In genomic region chr4:4391866-4392265, GRCh38 we compare ENCODE assay signal across 14 cellular contexts. TPM values are rescaled to one million over a fixed set of nuclear protein-coding genes. Genes with fewer than 3 reads are reported as not detected.
DNase-seq lines count a peak whose midpoint lies in the region; ATAC-seq, FAIRE-seq and TF ChIP-seq lines count a peak whose summit lies in the region.
"Had no signal": no experiment of that assay in that cellular context is flagged by ENCODE, and none has a peak within 500 bp of the region (broad histone marks: within the 10 kb centered on the region; RNA-seq: fewer than 3 reads in every experiment).

No MANE protein-coding gene starts in this region.

- no peak overlapping the region for H3K56ac ChIP-seq in H1 (replicated peaks; ENCODE audit: insufficient read length, low read depth, low read length)

- H2BK5ac ChIP-seq in H1 (ENCODE audit: low read depth, low read length): no peak overlapping the region

- peaks cover 9% of the 10 kb centered on the region; the same call in 1 of the 2 replicates for H3K23me2 ChIP-seq in H1 (ENCODE audit: low read depth, low read length)

- no peak overlapping the region for H2AFZ ChIP-seq in HepG2 (ENCODE audit: low read length)
- no peak overlapping the region for H2AFZ ChIP-seq in H1 (ENCODE audit: low read length)
- H2AFZ ChIP-seq in neural progenitor cell (replicated peaks): no peak overlapping the region

- no peak overlapping the region for H3K14ac ChIP-seq in H1 (ENCODE audit: insufficient read length)

- BruUV-seq in HepG2 (replicated peaks; lab: Mats Ljungman, UMichigan): no TSS peak

- DNase-seq in HepG2 (ENCODE audit: low spot score) (no peak), right lobe of liver (no peak), H1 (ENCODE audit: low read depth in 1 of 2, low spot score in 2 of 2) (no peak), neural progenitor cell (ENCODE audit: low spot score) (no peak), NCI-H187 treated with DMSO at 0.1 percent for 48 hours (lab: John Stamatoyannopoulos, UW) (no peak), activated gamma-delta T cell treated with Interleukin-2 at 50 U/mL for 16 hours (no peak), NCI-H187 (lab: John Stamatoyannopoulos, UW) (no peak)
- DNase-seq: 8988T; AML-193; CD4-positive, CD25-positive, alpha-beta regulatory T cell; DMS53; H7 had no signal

- H2BK120ac ChIP-seq in H1 (replicated peaks; ENCODE audit: low read depth, low read length): no peak overlapping the region

- H3K27ac Mint-ChIP-seq in neural progenitor cell: peak overlapping the region; percentile 67
- H3K27ac Mint-ChIP-seq: CD4-positive, CD25-positive, alpha-beta regulatory T cell had no signal

- H3K4ac ChIP-seq in H1 (replicated peaks; ENCODE audit: insufficient read length, low read depth, low read length): no peak overlapping the region

- H3K18ac ChIP-seq in H1 (ENCODE audit: extremely low read depth, low read length): no peak overlapping the region

- H3K4me3 Mint-ChIP-seq in neural progenitor cell: no peak overlapping the region
- H3K4me3 Mint-ChIP-seq: CD4-positive, CD25-positive, alpha-beta regulatory T cell had no signal

- H3K79me2 ChIP-seq in HepG2 (ENCODE audit: insufficient read depth, low read length) (no peaks in the 10 kb centered on the region), H1 (ENCODE audit: control insufficient read depth in 1 of 2, insufficient read depth in 2 of 2, low read length in 2 of 2) (no peaks in the 10 kb centered on the region), neural progenitor cell (ENCODE audit: low read depth) (no peaks in the 10 kb centered on the region)

- H4K5ac ChIP-seq in H1 (ENCODE audit: insufficient read length, low read depth, low read length): no peak overlapping the region

- H2AK5ac ChIP-seq in H1 (ENCODE audit: low read depth, low read length): no peak overlapping the region

- no peak overlapping the region for H2BK20ac ChIP-seq in H1 (ENCODE audit: low read length)

- in situ Hi-C loops in HepG2 (cut with HindIII; ENCODE audit: extremely low pct_ligation_motif_present, low pct_unique_long_range_greater_than_20kb): no loop called here

- no peaks in the 10 kb centered on the region for H3K36me3 ChIP-seq in HepG2 (replicated peaks in 1 of 2; ENCODE audit: control insufficient read depth in 1 of 2, insufficient read depth in 2 of 2, low read length in 2 of 2)
- H3K36me3 ChIP-seq in right lobe of liver: no peaks in the 10 kb centered on the region
- H3K36me3 ChIP-seq in H1 (ENCODE audit: control insufficient read depth in 2 of 4, insufficient read depth in 4 of 4, low read length in 3 of 4): peaks cover 2 to 9% (median 6%) of the 10 kb centered on the region in 4 experiments; a peak in 6 of 8 replicates
- H3K36me3 ChIP-seq in neural progenitor cell: no peaks in the 10 kb centered on the region
- H3K36me3 ChIP-seq: BLaER1 had no signal

- H3K4me1 Mint-ChIP-seq in neural progenitor cell: peaks cover 28% of the 10 kb centered on the region

- 0 out of 2 replicates have a peak overlapping the region, but pooled peaks have one; percentile 36 for H4K8ac ChIP-seq in H1 (ENCODE audit: extremely low read depth, insufficient read depth, low read length)

- H3K27me3 ChIP-seq in HepG2 (ENCODE audit: control insufficient read depth in 1 of 2, insufficient read depth in 2 of 2, low read length in 2 of 2) (peaks cover 13 to 100% of the 10 kb centered on the region in 2 experiments), right lobe of liver (peaks cover 0 to 12% of the 10 kb centered on the region in 2 donors), H1 (replicated peaks in 1 of 4; ENCODE audit: control insufficient read depth in 3 of 4, extremely low read depth in 1 of 4, insufficient read depth in 3 of 4, low read length in 3 of 4) (peaks cover 0 to 14% (median 12%) of the 10 kb centered on the region in 4 experiments; a peak in 5 of 7 replicates), neural progenitor cell (peaks cover 49% of the 10 kb centered on the region)

- FAIRE-seq in HepG2 (lab: Jason Lieb, UNC) (no peak), H1 (lab: Jason Lieb, UNC) (no peak)

- H3K36me3 Mint-ChIP-seq in neural progenitor cell: peaks cover 3% of the 10 kb centered on the region

- peaks cover 35% of the 10 kb centered on the region for H3K27me3 Mint-ChIP-seq in neural progenitor cell (ENCODE audit: insufficient read depth, low read depth)

- peaks cover 11% of the 10 kb centered on the region; the same call in 1 of the 2 replicates for H3K4me1 ChIP-seq in HepG2 (ENCODE audit: insufficient read depth, low read length)
- peaks cover 0 to 5% (median 0%) of the 10 kb centered on the region in 4 donors for H3K4me1 ChIP-seq in right lobe of liver
- peaks cover 0 to 8% (median 6%) of the 10 kb centered on the region in 4 experiments; a peak in 5 of 7 replicates for H3K4me1 ChIP-seq in H1 (replicated peaks in 1 of 4; ENCODE audit: control insufficient read depth in 3 of 4, insufficient read depth in 4 of 4, low read length in 3 of 4)
- H3K4me1 ChIP-seq in neural progenitor cell: peaks cover 19% of the 10 kb centered on the region

- peaks cover 4% of the 10 kb centered on the region for H3F3A ChIP-seq in neural progenitor cell (ENCODE audit: low read depth)

- no peak overlapping the region for H4K91ac ChIP-seq in H1 (replicated peaks; ENCODE audit: insufficient read length, low read length)

- POLR2A ChIA-PET in HepG2 (lab: Yijun Ruan, JAX) (no interaction called here), H1 (lab: Charles Lee; ENCODE audit: partially characterized antibody) (no interaction called here)

- TF ChIP-seq EP300 in HepG2 (IDR thresholded peaks at IDR 0.05; ENCODE audit: low read depth in 2 of 2, low read length in 2 of 2) (no peak), HepG2 (CRISPR knock-in tag; IDR thresholded peaks at IDR 0.05; ENCODE audit: borderline replicate concordance) (no peak), H1 (IDR thresholded peaks at IDR 0.05; ENCODE audit: borderline replicate concordance in 1 of 2, low read depth in 2 of 2, low read length in 2 of 2) (no peak)

- no peak overlapping the region for H3K23ac ChIP-seq in H1 (ENCODE audit: insufficient read length)

- 0 out of 2 replicates have a peak, but pooled peaks cover 2% of the 10 kb centered on the region for H3K79me1 ChIP-seq in H1 (ENCODE audit: low read depth, low read length)

- TF ChIP-seq CTCF in HepG2 (CRISPR knock-in tag; IDR thresholded peaks at IDR 0.05) (no peak), right lobe of liver (IDR thresholded peaks at IDR 0.05) (no peak), H1 (IDR thresholded peaks at IDR 0.05; ENCODE audit: control extremely low read depth in 1 of 3, insufficient read depth in 1 of 3, low read depth in 1 of 3, low read length in 3 of 3) (no peak), neural progenitor cell (IDR thresholded peaks at IDR 0.05) (no peak)

- CTCF ChIA-PET in HepG2 (lab: Yijun Ruan, JAX; ENCODE audit: low intra/inter-chr PET ratio, low total read pairs): no interaction called here
- CTCF ChIA-PET in H1 (lab: Charles Lee; ENCODE audit: partially characterized antibody): interaction anchor here (0.6 to 1.2 kb wide), 5 partner anchors 16 to 285 kb away, joined by 3 read pairs; no protein-coding TSS in a partner anchor

- no peak overlapping the region for H3K9ac ChIP-seq in HepG2 (ENCODE audit: insufficient read depth, low read depth, low read length)
- H3K9ac ChIP-seq in H1 (replicated peaks in 1 of 4; ENCODE audit: extremely low read depth in 1 of 4, low read depth in 3 of 4, low read length in 3 of 4): no peak overlapping the region
- H3K9ac ChIP-seq in neural progenitor cell: no peak overlapping the region
- H3K9ac ChIP-seq: BLaER1 had no signal

- no peak overlapping the region for H2BK12ac ChIP-seq in H1 (ENCODE audit: low read depth, low read length)

- TF ChIP-seq RAD21 in HepG2 (CRISPR knock-in tag; IDR thresholded peaks at IDR 0.05): no peak
- no peak for TF ChIP-seq RAD21 in H1 (IDR thresholded peaks at IDR 0.05 in 1 of 2, conservative IDR thresholded peaks at IDR 0.05 in 1 of 2; ENCODE audit: low read depth in 2 of 2, low read length in 2 of 2)

- no peaks in the 10 kb centered on the region for H3K9me3 ChIP-seq in HepG2 (ENCODE audit: low read length)
- no peaks in the 10 kb centered on the region for H3K9me3 ChIP-seq in right lobe of liver
- no peaks in the 10 kb centered on the region for H3K9me3 ChIP-seq in H1 (ENCODE audit: insufficient read depth in 2 of 2, low read depth in 1 of 2, low read length in 1 of 2)
- no peaks in the 10 kb centered on the region for H3K9me3 ChIP-seq in neural progenitor cell (ENCODE audit: low read depth)
- H3K9me3 ChIP-seq: BLaER1 had no signal

- ATAC-seq in HepG2 (no peak), right lobe of liver (no peak)

- no peak overlapping the region for H3K27ac ChIP-seq in HepG2 (ENCODE audit: extremely low read length, insufficient read depth, low read length)
- H3K27ac ChIP-seq in right lobe of liver: no peak overlapping the region
- no peak overlapping the region for H3K27ac ChIP-seq in H1 (ENCODE audit: low read depth, low read length)
- H3K27ac ChIP-seq in neural progenitor cell: no peak overlapping the region
- H3K27ac ChIP-seq: BLaER1 had no signal

- H3K9me3 Mint-ChIP-seq in neural progenitor cell: no peaks in the 10 kb centered on the region
- H3K9me3 Mint-ChIP-seq: CD4-positive, CD25-positive, alpha-beta regulatory T cell had no signal

- no peaks in the 10 kb centered on the region for H4K20me1 ChIP-seq in HepG2 (ENCODE audit: insufficient read depth, low read length)
- H4K20me1 ChIP-seq in H1 (replicated peaks in 1 of 2; ENCODE audit: control insufficient read depth in 1 of 2, insufficient read depth in 2 of 2, low read length in 2 of 2): peaks cover 0 to 9% of the 10 kb centered on the region in 2 experiments
- H4K20me1 ChIP-seq in neural progenitor cell (ENCODE audit: low read depth): peaks cover 30% of the 10 kb centered on the region

- 4% methylated on average over 4 of the region's 4 CpGs for WGBS in HepG2 (ENCODE audit: low lambda C conversion rate)
- WGBS in right lobe of liver (ENCODE audit: insufficient coverage, low coverage, low lambda C conversion rate, missing lambda C conversion rate): 10% methylated on average over 1 of the region's 4 CpGs
- WGBS in H1 (ENCODE audit: extremely low coverage in 1 of 2, insufficient coverage in 1 of 2, insufficient read length in 1 of 2, insufficient replicate concordance in 2 of 2, low coverage in 1 of 2, low lambda C conversion rate in 2 of 2, missing lambda C conversion rate in 1 of 2), 2 experiments: 90% methylated on average over 3 of the region's 4 CpGs; no CpG with 5 or more reads in 1 of the 2 experiments

- TF ChIP-seq POLR2A in HepG2 (IDR thresholded peaks at IDR 0.05; ENCODE audit: insufficient read depth in 1 of 2, low read depth in 2 of 2, low read length in 2 of 2) (no peak), right lobe of liver (IDR thresholded peaks at IDR 0.05) (no peak), H1 (IDR thresholded peaks at IDR 0.05; ENCODE audit: control extremely low read depth in 1 of 2, low read depth in 2 of 2, low read length in 2 of 2) (no peak)

- H3K4me2 ChIP-seq in HepG2 (ENCODE audit: low read depth, low read length): no peak overlapping the region
- H3K4me2 ChIP-seq in H1 (ENCODE audit: insufficient read depth in 1 of 2, low read depth in 2 of 2, low read length in 2 of 2): no peak overlapping the region
- H3K4me2 ChIP-seq in neural progenitor cell: no peak overlapping the region
- H3K4me2 ChIP-seq: BLaER1 had no signal

- intact Hi-C loops in HepG2 (cut with micrococcal nuclease; ENCODE audit: unreplicated experiment): no loop called here
- intact Hi-C loops in right lobe of liver (cut with DNase I): no loop called here

- no peak overlapping the region for H3K4me3 ChIP-seq in HepG2 (replicated peaks in 1 of 3; ENCODE audit: insufficient read depth in 1 of 3, low read depth in 2 of 3, low read length in 3 of 3)
- H3K4me3 ChIP-seq in right lobe of liver: no peak overlapping the region
- no peak overlapping the region for H3K4me3 ChIP-seq in H1 (ENCODE audit: extremely low read depth in 1 of 4, insufficient read depth in 2 of 4, low read depth in 3 of 4, low read length in 4 of 4)
- no peak overlapping the region for H3K4me3 ChIP-seq in neural progenitor cell
- H3K4me3 ChIP-seq: BLaER1 had no signal

- no peak overlapping the region for H2BK15ac ChIP-seq in H1 (ENCODE audit: low read length)

RNA-seq across cellular contexts. Expression of gene NSG1, which starts 5.0 kb away (rescaled TPM):
- not detected in 2 replicates for total RNA-seq in HepG2 (2016; rRNA removed; fragmentation: Illumina TruSeq; extraction: Trizol)
- not detected in 2 replicates for total RNA-seq in HepG2 (2016; cell fraction: cytosol; rRNA removed; fragmentation: Illumina TruSeq; extraction: Trizol; ENCODE audit: low read depth)
- total RNA-seq in HepG2 (2016; cell fraction: insoluble cytoplasmic fraction; rRNA removed; fragmentation: Illumina TruSeq; extraction: Trizol): not detected in 2 replicates
- total RNA-seq in HepG2 (2016; cell fraction: membrane; rRNA removed; fragmentation: Illumina TruSeq; extraction: Trizol): not detected in 2 replicates
- total RNA-seq in HepG2 (2016; cell fraction: nucleus; rRNA removed; fragmentation: Illumina TruSeq; extraction: Trizol): not detected in 2 replicates
- not detected in 2 replicates for polyA plus RNA-seq in HepG2 (2011; rRNA removed)
- polyA plus RNA-seq in HepG2 (2011; cell fraction: cytosol; rRNA removed): not detected in 2 replicates
- not detected in 2 replicates for polyA plus RNA-seq in HepG2 (2011; cell fraction: nucleus; rRNA removed)
- polyA plus RNA-seq in HepG2 (2012): not detected in 2 replicates
- polyA plus RNA-seq in HepG2 (2016; cell fraction: cytosol; fragmentation: Illumina TruSeq; extraction: Trizol; ENCODE audit: low read depth): not detected in 2 replicates
- not detected in 2 replicates for polyA plus RNA-seq in HepG2 (2016; cell fraction: insoluble cytoplasmic fraction; fragmentation: Illumina TruSeq; extraction: Trizol; ENCODE audit: low read depth)
- polyA plus RNA-seq in HepG2 (2016; cell fraction: membrane; fragmentation: Illumina TruSeq; extraction: Trizol; ENCODE audit: low read depth): not detected in 2 replicates
- polyA plus RNA-seq in HepG2 (2016; cell fraction: nucleus; fragmentation: Illumina TruSeq; extraction: Trizol; ENCODE audit: insufficient read depth, low read depth): not detected in 2 replicates
- not detected in 2 replicates for polyA minus RNA-seq in HepG2 (2011; rRNA and poly(A)+ RNA removed; ENCODE audit: low replicate concordance)
- not detected in 2 replicates for polyA minus RNA-seq in HepG2 (2011; cell fraction: cytosol; rRNA and poly(A)+ RNA removed)
- not detected in 2 replicates for polyA minus RNA-seq in HepG2 (2011; cell fraction: nucleus; rRNA and poly(A)+ RNA removed)
- under 1 TPM in 2 of 6 experiments, not detected in 4; 0.22 to 0.29 TPM for total RNA-seq in right lobe of liver
- total RNA-seq in H1 (2021; fragmentation: NEBNext Ultra II Directional; extraction: Animal tissue kit (Norgen Biotek cat#: 25700)): 56.6 and 61.4 TPM in 2 replicates
- polyA plus RNA-seq in H1 (2011; rRNA removed): 35.7 and 60.0 TPM in 2 replicates
- polyA plus RNA-seq in H1 (2011; cell fraction: cytosol; rRNA removed): 34.1 TPM
- 44.9 TPM for polyA plus RNA-seq in H1 (2011; cell fraction: nucleus; rRNA removed)
- 52.4 to 65.6 TPM (median 59.1 TPM) in 4 replicates for polyA plus RNA-seq in H1 (2012, experiment 1 of 2)
- 30.2 TPM for polyA plus RNA-seq in H1 (2012, experiment 2 of 2)
- 44.8 TPM for polyA plus RNA-seq in H1 (2013, experiment 1 of 2)
- 56.6 TPM for polyA plus RNA-seq in H1 (2013, experiment 2 of 2)
- polyA minus RNA-seq in H1 (2011; rRNA and poly(A)+ RNA removed): 30.0 and 42.4 TPM in 2 replicates
- 14.4 TPM for polyA minus RNA-seq in H1 (2011; cell fraction: cytosol; rRNA and poly(A)+ RNA removed)
- polyA minus RNA-seq in H1 (2011; cell fraction: nucleus; rRNA and poly(A)+ RNA removed): 11.0 TPM
- 17.9 and 41.6 TPM in 2 replicates for total RNA-seq in neural progenitor cell (ENCODE audit: low replicate concordance)
- total RNA-seq: HT-29 had no signal

Comparison
In these comparisons a context has a peak if more than half of its experiments do, and no peak if none do; other contexts are left out.
1. RNA of gene NSG1, which starts 5.0 kb away (total RNA-seq): 56.6 to 61.4 TPM in H1 and 17.9 to 41.6 TPM in neural progenitor cell; 0.22 to 0.29 TPM in right lobe of liver and not detected in HepG2; every median in the first group is over 10 times any median in the second.
2. Of the 41 proteins assayed by ChIP-seq in both HepG2 and H1: peak only in HepG2: none; only in H1: KDM1A; in both: none; in neither: 40.